13 cellular contexts compared by ENCODE assay signal in the genomic region with DNA sequence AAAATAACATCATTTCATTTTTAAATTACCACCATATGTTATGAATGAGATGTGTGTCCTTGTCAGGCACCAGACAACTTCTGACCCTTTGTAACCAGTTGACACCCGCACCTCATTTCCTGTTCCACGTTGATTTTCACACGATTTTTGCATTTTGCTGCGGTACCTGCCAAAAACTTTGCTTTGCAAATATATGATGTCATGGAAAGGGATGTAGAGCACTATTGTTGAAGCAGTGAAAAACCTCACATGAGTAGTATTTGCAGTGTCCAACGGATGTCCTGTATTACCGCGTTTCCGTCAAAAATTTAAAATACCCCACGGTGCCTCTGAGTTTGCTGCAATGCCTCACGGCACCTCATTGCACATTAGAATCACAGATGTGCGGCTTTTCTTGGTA.
A peak's percentile ranks its signal among the peaks of the same experiment; 100 is the strongest.
DNase-seq lines count a peak whose midpoint lies in the region; ATAC-seq and TF ChIP-seq lines count a peak whose summit lies in the region.
"Had no signal": no experiment of that assay in that cellular context is flagged by ENCODE, and none has a peak within 500 bp of the region (broad histone marks: within the 10 kb centered on the region; RNA-seq: fewer than 3 reads in every experiment).

No MANE protein-coding gene starts in this region.

- TF ChIP-seq CTCF in natural killer cell (IDR thresholded peaks at IDR 0.05) (no peak), endodermal cell (conservative IDR thresholded peaks at IDR 0.05) (no peak), spleen (IDR thresholded peaks at IDR 0.05 in 8 of 11, conservative IDR thresholded peaks at IDR 0.05 in 3 of 11) (no peak)

- no peak for TF ChIP-seq POLR2A in spleen (IDR thresholded peaks at IDR 0.05)

- no peak for DNase-seq in natural killer cell
- no peak for DNase-seq in SKM-1 (lab: John Stamatoyannopoulos, UW; ENCODE audit: unreplicated experiment)
- DNase-seq in aorta, result no peak
- DNase-seq in endodermal cell, result no peak
- no peak for DNase-seq in spleen
- DNase-seq: caudate nucleus, GOT3, KG1, NCI-H524 treated with DMSO at 0.1 percent for 48 hours, stomach had no signal

- H3K27ac Mint-ChIP-seq in natural killer cell (peak overlapping the region in 1 of 2 donors; percentile 12), endodermal cell (no peak overlapping the region)

- no peaks in the 10 kb centered on the region for H3K9me3 ChIP-seq in aorta (ENCODE audit: control insufficient read depth, low read length)
- H3K9me3 ChIP-seq in endodermal cell (ENCODE audit: control insufficient read depth, low read length), result no peaks in the 10 kb centered on the region
- H3K9me3 ChIP-seq in spleen, result no peaks in the 10 kb centered on the region
- H3K9me3 ChIP-seq: stomach had no signal

- no peaks in the 10 kb centered on the region for H3K4me1 Mint-ChIP-seq in natural killer cell
- H3K4me1 Mint-ChIP-seq in endodermal cell, result no peaks in the 10 kb centered on the region

- H3K9ac ChIP-seq in endodermal cell (ENCODE audit: extremely low read depth, low read length, poor library complexity, severe bottlenecking), result no peak overlapping the region

- no peaks in the 10 kb centered on the region for H3K36me3 ChIP-seq in aorta (ENCODE audit: control insufficient read depth in 1 of 2, insufficient read depth in 2 of 2, low read length in 1 of 2)
- H3K36me3 ChIP-seq in endodermal cell (ENCODE audit: control insufficient read depth, insufficient read depth, low read length), result peaks cover 45% of the 10 kb centered on the region
- peaks cover 0 to 10% (median 0%) of the 10 kb centered on the region in 6 donors for H3K36me3 ChIP-seq in spleen

- intact Hi-C loops in natural killer cell (cut with micrococcal nuclease), result no loop called here
- intact Hi-C loops in aorta (cut with DNase I), result loop anchor here in 1 of 2 donors (10.0 kb wide), 1 partner anchor 86 kb away; no protein-coding TSS in a partner anchor
- intact Hi-C loops in spleen (cut with DNase I; ENCODE audit: low total_unique reads), result no loop called here

- H3K9me3 Mint-ChIP-seq in natural killer cell (no peaks in the 10 kb centered on the region), endodermal cell (no peaks in the 10 kb centered on the region)

- H3K4me3 ChIP-seq in aorta (ENCODE audit: low read length in 2 of 2) (no peak overlapping the region), endodermal cell (ENCODE audit: low read length) (no peak overlapping the region), spleen (no peak overlapping the region)
- H3K4me3 ChIP-seq: stomach had no signal

- WGBS in aorta, 2 donors, result 2 to 12% methylated on average over 11 of the region's 11 CpGs
- WGBS in endodermal cell (ENCODE audit: insufficient coverage in 1 of 2, insufficient read length in 1 of 2), 2 experiments, result 95 to 98% methylated on average over 9 to 11 of the region's 11 CpGs
- WGBS in spleen, 5 donors, result 55 to 71% (median 59%) methylated on average over 11 of the region's 11 CpGs

- H3K4me3 Mint-ChIP-seq in natural killer cell (no peak overlapping the region), endodermal cell (no peak overlapping the region)

- H3K36me3 Mint-ChIP-seq in natural killer cell (no peaks in the 10 kb centered on the region), endodermal cell (ENCODE audit: low read depth) (peaks cover 30% of the 10 kb centered on the region)

- H3K27ac ChIP-seq in aorta (ENCODE audit: low read depth in 1 of 2, low read length in 2 of 2) (peak overlapping the region in 1 of 2 donors; percentile 43), endodermal cell (ENCODE audit: low read depth, low read length) (no peak overlapping the region), spleen (no peak overlapping the region)

- H3K27me3 Mint-ChIP-seq in natural killer cell (ENCODE audit: low read depth in 2 of 2) (no peaks in the 10 kb centered on the region), endodermal cell (ENCODE audit: insufficient read depth) (no peaks in the 10 kb centered on the region)

- H3K27me3 ChIP-seq in aorta (ENCODE audit: control insufficient read depth in 1 of 2, insufficient read depth in 2 of 2, low read length in 1 of 2), result no peaks in the 10 kb centered on the region
- H3K27me3 ChIP-seq in endodermal cell (ENCODE audit: control insufficient read depth, insufficient read depth, low read length, poor library complexity, severe bottlenecking), result no peaks in the 10 kb centered on the region
- H3K27me3 ChIP-seq in spleen (replicated peaks in 1 of 7), result no peaks in the 10 kb centered on the region
- H3K27me3 ChIP-seq: stomach had no signal

- ATAC-seq in GM18909 (IDR thresholded peaks at IDR 0.05; ENCODE audit: poor library complexity, unreplicated experiment) (peak; percentile 86), GM21786 (IDR thresholded peaks at IDR 0.05; ENCODE audit: unreplicated experiment) (peak; percentile 93), HG03520 (IDR thresholded peaks at IDR 0.05; ENCODE audit: unreplicated experiment) (peak; percentile 81), natural killer cell (peak; percentile 44 to 57 (median 50)), aorta (ENCODE audit: low FRiP score) (no peak)

- H3K4me1 ChIP-seq in aorta (ENCODE audit: control insufficient read depth in 1 of 2, insufficient read depth in 2 of 2, low read length in 2 of 2) (no peaks in the 10 kb centered on the region), endodermal cell (ENCODE audit: control insufficient read depth, insufficient read depth, low read length) (no peaks in the 10 kb centered on the region), spleen (peaks cover 0 to 12% (median 2%) of the 10 kb centered on the region in 6 donors)
- H3K4me1 ChIP-seq: stomach had no signal
